Comparison of ENCODE assay signal across 1 cellular context in the genomic region with DNA sequence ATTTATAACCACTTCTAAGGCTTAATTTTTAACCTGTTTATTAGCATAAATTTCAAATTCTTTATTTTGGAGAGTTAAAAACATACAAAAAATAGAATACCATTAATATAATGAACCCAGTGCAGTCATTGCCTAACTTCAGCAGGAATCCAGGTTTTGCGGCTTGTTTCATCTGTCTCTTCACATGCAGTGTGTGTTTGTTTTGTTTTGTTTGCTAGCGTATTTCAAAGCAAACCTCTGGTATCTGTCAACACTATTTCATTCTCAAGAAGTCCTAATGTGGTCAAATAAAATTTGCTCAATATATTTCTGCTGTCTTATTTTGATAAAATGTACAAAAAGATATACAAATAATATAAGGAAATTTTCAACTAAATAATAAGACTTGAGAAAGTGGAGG.
TF ChIP-seq lines count a peak whose summit lies in the region.

No MANE protein-coding gene starts in this region.

TF ChIP-seq in HepG2, 621 proteins besides CTCF, POLR2A, EP300 and RAD21 (continued from another document):
- TF ChIP-seq, protein P1, sequence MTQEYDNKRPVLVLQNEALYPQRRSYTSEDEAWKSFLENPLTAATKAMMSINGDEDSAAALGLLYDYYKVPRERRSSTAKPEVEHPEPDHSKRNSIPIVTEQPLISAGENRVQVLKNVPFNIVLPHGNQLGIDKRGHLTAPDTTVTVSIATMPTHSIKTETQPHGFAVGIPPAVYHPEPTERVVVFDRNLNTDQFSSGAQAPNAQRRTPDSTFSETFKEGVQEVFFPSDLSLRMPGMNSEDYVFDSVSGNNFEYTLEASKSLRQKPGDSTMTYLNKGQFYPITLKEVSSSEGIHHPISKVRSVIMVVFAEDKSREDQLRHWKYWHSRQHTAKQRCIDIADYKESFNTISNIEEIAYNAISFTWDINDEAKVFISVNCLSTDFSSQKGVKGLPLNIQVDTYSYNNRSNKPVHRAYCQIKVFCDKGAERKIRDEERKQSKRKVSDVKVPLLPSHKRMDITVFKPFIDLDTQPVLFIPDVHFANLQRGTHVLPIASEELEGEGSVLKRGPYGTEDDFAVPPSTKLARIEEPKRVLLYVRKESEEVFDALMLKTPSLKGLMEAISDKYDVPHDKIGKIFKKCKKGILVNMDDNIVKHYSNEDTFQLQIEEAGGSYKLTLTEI (CRISPR knock-in tag; conservative IDR thresholded peaks at IDR 0.05), result no peak
- TF ChIP-seq ZNF709 (CRISPR knock-in tag; IDR thresholded peaks at IDR 0.05) (no peak), YY1 (IDR thresholded peaks at IDR 0.05; ENCODE audit: insufficient read depth, insufficient replicate concordance, low read depth, low read length) (no peak), SAP130 (CRISPR knock-in tag; IDR thresholded peaks at IDR 0.05; ENCODE audit: low read depth) (no peak), IRX3 (CRISPR knock-in tag; IDR thresholded peaks at IDR 0.05; ENCODE audit: borderline replicate concordance, low read depth) (no peak), ATF7 (IDR thresholded peaks at IDR 0.05) (no peak), ATF7 (CRISPR knock-in tag; IDR thresholded peaks at IDR 0.05) (no peak), RAD51 (IDR thresholded peaks at IDR 0.05; ENCODE audit: borderline replicate concordance) (no peak), TBX3 (IDR thresholded peaks at IDR 0.05; ENCODE audit: borderline replicate concordance) (peak; percentile 64; the same call in 1 of the 2 replicates), ZNF572 (CRISPR knock-in tag; IDR thresholded peaks at IDR 0.05) (no peak), GABPB1 (CRISPR knock-in tag; IDR thresholded peaks at IDR 0.05) (no peak), ZNF441 (CRISPR knock-in tag; IDR thresholded peaks at IDR 0.05; ENCODE audit: borderline replicate concordance) (no peak), ZNF232 (CRISPR knock-in tag; IDR thresholded peaks at IDR 0.05; ENCODE audit: borderline replicate concordance) (no peak), WIZ (CRISPR knock-in tag; IDR thresholded peaks at IDR 0.05) (no peak), FOSL2 (CRISPR knock-in tag; IDR thresholded peaks at IDR 0.05) (0 out of 2 replicates have a peak, but pooled peaks have one; percentile 8), ARID2 (CRISPR knock-in tag; IDR thresholded peaks at IDR 0.05; ENCODE audit: borderline replicate concordance) (no peak), GTF3A (CRISPR knock-in tag; conservative IDR thresholded peaks at IDR 0.05) (no peak), ZNF556 (CRISPR knock-in tag; IDR thresholded peaks at IDR 0.05; ENCODE audit: borderline replicate concordance) (no peak), REPIN1 (CRISPR knock-in tag; IDR thresholded peaks at IDR 0.05; ENCODE audit: borderline replicate concordance, low read depth) (no peak), ZNF768 (CRISPR knock-in tag; IDR thresholded peaks at IDR 0.05) (no peak), ZNF672 (CRISPR knock-in tag; IDR thresholded peaks at IDR 0.05) (no peak), FIP1L1 (IDR thresholded peaks at IDR 0.05; ENCODE audit: borderline replicate concordance, insufficient read depth, low read depth, low read length) (no peak), ZNF367 (CRISPR knock-in tag; IDR thresholded peaks at IDR 0.05; ENCODE audit: borderline replicate concordance) (no peak), XBP1 (CRISPR knock-in tag; IDR thresholded peaks at IDR 0.05) (no peak), MED1 (CRISPR knock-in tag; IDR thresholded peaks at IDR 0.05) (no peak), TRIM24 (CRISPR knock-in tag; IDR thresholded peaks at IDR 0.05) (no peak), THAP11 (CRISPR knock-in tag; IDR thresholded peaks at IDR 0.05) (0 out of 2 replicates have a peak, but pooled peaks have one; percentile 31), CEBPB (IDR thresholded peaks at IDR 0.05; ENCODE audit: borderline replicate concordance, low read depth, low read length) (peak; percentile 62; the same call in 1 of the 2 replicates), ZNF761 (CRISPR knock-in tag; conservative IDR thresholded peaks at IDR 0.05) (no peak), SRF (IDR thresholded peaks at IDR 0.05; ENCODE audit: low read depth, low read length) (no peak), BCL6 (CRISPR knock-in tag; IDR thresholded peaks at IDR 0.05) (peak; percentile 56)
- TF ChIP-seq, protein P2, sequence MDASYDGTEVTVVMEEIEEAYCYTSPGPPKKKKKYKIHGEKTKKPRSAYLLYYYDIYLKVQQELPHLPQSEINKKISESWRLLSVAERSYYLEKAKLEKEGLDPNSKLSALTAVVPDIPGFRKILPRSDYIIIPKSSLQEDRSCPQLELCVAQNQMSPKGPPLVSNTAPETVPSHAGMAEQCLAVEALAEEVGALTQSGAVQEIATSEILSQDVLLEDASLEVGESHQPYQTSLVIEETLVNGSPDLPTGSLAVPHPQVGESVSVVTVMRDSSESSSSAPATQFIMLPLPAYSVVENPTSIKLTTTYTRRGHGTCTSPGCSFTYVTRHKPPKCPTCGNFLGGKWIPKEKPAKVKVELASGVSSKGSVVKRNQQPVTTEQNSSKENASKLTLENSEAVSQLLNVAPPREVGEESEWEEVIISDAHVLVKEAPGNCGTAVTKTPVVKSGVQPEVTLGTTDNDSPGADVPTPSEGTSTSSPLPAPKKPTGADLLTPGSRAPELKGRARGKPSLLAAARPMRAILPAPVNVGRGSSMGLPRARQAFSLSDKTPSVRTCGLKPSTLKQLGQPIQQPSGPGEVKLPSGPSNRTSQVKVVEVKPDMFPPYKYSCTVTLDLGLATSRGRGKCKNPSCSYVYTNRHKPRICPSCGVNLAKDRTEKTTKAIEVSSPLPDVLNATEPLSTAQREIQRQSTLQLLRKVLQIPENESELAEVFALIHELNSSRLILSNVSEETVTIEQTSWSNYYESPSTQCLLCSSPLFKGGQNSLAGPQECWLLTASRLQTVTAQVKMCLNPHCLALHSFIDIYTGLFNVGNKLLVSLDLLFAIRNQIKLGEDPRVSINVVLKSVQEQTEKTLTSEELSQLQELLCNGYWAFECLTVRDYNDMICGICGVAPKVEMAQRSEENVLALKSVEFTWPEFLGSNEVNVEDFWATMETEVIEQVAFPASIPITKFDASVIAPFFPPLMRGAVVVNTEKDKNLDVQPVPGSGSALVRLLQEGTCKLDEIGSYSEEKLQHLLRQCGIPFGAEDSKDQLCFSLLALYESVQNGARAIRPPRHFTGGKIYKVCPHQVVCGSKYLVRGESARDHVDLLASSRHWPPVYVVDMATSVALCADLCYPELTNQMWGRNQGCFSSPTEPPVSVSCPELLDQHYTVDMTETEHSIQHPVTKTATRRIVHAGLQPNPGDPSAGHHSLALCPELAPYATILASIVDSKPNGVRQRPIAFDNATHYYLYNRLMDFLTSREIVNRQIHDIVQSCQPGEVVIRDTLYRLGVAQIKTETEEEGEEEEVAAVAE (CRISPR knock-in tag; IDR thresholded peaks at IDR 0.05; ENCODE audit: borderline replicate concordance), result no peak
- TF ChIP-seq, protein P3, sequence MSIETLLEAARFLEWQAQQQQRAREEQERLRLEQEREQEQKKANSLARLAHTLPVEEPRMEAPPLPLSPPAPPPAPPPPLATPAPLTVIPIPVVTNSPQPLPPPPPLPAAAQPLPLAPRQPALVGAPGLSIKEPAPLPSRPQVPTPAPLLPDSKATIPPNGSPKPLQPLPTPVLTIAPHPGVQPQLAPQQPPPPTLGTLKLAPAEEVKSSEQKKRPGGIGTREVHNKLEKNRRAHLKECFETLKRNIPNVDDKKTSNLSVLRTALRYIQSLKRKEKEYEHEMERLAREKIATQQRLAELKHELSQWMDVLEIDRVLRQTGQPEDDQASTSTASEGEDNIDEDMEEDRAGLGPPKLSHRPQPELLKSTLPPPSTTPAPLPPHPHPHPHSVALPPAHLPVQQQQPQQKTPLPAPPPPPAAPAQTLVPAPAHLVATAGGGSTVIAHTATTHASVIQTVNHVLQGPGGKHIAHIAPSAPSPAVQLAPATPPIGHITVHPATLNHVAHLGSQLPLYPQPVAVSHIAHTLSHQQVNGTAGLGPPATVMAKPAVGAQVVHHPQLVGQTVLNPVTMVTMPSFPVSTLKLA (IDR thresholded peaks at IDR 0.05), result no peak
- TF ChIP-seq, protein P4, sequence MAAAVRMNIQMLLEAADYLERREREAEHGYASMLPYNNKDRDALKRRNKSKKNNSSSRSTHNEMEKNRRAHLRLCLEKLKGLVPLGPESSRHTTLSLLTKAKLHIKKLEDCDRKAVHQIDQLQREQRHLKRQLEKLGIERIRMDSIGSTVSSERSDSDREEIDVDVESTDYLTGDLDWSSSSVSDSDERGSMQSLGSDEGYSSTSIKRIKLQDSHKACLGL (CRISPR knock-in tag; IDR thresholded peaks at IDR 0.05), result no peak
- TF ChIP-seq, protein P5, sequence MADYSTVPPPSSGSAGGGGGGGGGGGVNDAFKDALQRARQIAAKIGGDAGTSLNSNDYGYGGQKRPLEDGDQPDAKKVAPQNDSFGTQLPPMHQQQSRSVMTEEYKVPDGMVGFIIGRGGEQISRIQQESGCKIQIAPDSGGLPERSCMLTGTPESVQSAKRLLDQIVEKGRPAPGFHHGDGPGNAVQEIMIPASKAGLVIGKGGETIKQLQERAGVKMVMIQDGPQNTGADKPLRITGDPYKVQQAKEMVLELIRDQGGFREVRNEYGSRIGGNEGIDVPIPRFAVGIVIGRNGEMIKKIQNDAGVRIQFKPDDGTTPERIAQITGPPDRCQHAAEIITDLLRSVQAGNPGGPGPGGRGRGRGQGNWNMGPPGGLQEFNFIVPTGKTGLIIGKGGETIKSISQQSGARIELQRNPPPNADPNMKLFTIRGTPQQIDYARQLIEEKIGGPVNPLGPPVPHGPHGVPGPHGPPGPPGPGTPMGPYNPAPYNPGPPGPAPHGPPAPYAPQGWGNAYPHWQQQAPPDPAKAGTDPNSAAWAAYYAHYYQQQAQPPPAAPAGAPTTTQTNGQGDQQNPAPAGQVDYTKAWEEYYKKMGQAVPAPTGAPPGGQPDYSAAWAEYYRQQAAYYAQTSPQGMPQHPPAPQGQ (CRISPR knock-in tag; IDR thresholded peaks at IDR 0.05; ENCODE audit: borderline replicate concordance), result no peak
- TF ChIP-seq, protein P6, sequence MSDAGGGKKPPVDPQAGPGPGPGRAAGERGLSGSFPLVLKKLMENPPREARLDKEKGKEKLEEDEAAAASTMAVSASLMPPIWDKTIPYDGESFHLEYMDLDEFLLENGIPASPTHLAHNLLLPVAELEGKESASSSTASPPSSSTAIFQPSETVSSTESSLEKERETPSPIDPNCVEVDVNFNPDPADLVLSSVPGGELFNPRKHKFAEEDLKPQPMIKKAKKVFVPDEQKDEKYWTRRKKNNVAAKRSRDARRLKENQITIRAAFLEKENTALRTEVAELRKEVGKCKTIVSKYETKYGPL (CRISPR knock-in tag; IDR thresholded peaks at IDR 0.05), result no peak
- TF ChIP-seq, protein P7, sequence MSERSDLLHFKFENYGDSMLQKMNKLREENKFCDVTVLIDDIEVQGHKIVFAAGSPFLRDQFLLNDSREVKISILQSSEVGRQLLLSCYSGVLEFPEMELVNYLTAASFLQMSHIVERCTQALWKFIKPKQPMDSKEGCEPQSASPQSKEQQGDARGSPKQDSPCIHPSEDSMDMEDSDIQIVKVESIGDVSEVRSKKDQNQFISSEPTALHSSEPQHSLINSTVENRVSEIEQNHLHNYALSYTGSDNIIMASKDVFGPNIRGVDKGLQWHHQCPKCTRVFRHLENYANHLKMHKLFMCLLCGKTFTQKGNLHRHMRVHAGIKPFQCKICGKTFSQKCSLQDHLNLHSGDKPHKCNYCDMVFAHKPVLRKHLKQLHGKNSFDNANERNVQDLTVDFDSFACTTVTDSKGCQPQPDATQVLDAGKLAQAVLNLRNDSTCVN (CRISPR knock-in tag; IDR thresholded peaks at IDR 0.05; ENCODE audit: borderline replicate concordance), result no peak
- TF ChIP-seq, protein P8, sequence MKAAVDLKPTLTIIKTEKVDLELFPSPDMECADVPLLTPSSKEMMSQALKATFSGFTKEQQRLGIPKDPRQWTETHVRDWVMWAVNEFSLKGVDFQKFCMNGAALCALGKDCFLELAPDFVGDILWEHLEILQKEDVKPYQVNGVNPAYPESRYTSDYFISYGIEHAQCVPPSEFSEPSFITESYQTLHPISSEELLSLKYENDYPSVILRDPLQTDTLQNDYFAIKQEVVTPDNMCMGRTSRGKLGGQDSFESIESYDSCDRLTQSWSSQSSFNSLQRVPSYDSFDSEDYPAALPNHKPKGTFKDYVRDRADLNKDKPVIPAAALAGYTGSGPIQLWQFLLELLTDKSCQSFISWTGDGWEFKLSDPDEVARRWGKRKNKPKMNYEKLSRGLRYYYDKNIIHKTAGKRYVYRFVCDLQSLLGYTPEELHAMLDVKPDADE (CRISPR knock-in tag; IDR thresholded peaks at IDR 0.05), result no peak
- TF ChIP-seq, protein P9, sequence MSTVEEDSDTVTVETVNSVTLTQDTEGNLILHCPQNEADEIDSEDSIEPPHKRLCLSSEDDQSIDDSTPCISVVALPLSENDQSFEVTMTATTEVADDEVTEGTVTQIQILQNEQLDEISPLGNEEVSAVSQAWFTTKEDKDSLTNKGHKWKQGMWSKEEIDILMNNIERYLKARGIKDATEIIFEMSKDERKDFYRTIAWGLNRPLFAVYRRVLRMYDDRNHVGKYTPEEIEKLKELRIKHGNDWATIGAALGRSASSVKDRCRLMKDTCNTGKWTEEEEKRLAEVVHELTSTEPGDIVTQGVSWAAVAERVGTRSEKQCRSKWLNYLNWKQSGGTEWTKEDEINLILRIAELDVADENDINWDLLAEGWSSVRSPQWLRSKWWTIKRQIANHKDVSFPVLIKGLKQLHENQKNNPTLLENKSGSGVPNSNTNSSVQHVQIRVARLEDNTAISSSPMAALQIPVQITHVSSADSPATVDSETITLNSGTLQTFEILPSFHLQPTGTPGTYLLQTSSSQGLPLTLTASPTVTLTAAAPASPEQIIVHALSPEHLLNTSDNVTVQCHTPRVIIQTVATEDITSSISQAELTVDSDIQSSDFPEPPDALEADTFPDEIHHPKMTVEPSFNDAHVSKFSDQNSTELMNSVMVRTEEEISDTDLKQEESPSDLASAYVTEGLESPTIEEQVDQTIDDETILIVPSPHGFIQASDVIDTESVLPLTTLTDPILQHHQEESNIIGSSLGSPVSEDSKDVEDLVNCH (CRISPR knock-in tag; IDR thresholded peaks at IDR 0.05), result no peak
- TF ChIP-seq, protein P10, sequence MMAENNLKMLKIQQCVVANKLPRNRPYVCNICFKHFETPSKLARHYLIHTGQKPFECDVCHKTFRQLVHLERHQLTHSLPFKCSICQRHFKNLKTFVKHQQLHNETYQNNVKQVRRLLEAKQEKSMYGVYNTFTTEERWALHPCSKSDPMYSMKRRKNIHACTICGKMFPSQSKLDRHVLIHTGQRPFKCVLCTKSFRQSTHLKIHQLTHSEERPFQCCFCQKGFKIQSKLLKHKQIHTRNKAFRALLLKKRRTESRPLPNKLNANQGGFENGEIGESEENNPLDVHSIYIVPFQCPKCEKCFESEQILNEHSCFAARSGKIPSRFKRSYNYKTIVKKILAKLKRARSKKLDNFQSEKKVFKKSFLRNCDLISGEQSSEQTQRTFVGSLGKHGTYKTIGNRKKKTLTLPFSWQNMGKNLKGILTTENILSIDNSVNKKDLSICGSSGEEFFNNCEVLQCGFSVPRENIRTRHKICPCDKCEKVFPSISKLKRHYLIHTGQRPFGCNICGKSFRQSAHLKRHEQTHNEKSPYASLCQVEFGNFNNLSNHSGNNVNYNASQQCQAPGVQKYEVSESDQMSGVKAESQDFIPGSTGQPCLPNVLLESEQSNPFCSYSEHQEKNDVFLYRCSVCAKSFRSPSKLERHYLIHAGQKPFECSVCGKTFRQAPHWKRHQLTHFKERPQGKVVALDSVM (CRISPR knock-in tag; IDR thresholded peaks at IDR 0.05), result no peak
